In genomic region chr4:168848112-168848511, GRCh38 we compare ENCODE assay signal across 8 cellular contexts.
DNase-seq lines count a peak whose midpoint lies in the region; ATAC-seq, FAIRE-seq and TF ChIP-seq lines count a peak whose summit lies in the region.
"Had no signal": no experiment of that assay in that cellular context is flagged by ENCODE, and none has a peak within 500 bp of the region (broad histone marks: within the 10 kb centered on the region; RNA-seq: fewer than 3 reads in every experiment).

No MANE protein-coding gene starts in this region.

- no peak for DNase-seq in Jurkat, Clone E6-1 (ENCODE audit: low read depth, low spot score)
- no peak for DNase-seq in bronchial epithelial cell (ENCODE audit: low read depth)
- DNase-seq in left lobe of liver (ENCODE audit: low spot score), result no peak
- DNase-seq in suprapubic skin (ENCODE audit: low spot score in 2 of 2), result no peak
- DNase-seq in GM19238 (ENCODE audit: insufficient read length, low spot score), result no peak
- DNase-seq: NCI-H526 had no signal

- 9% methylated on average over 4 of the region's 4 CpGs for WGBS in suprapubic skin

- no peak for TF ChIP-seq CTCF in bronchial epithelial cell (IDR thresholded peaks at IDR 0.05; ENCODE audit: insufficient read depth, low read length, severe bottlenecking)
- no peak for TF ChIP-seq CTCF in suprapubic skin (IDR thresholded peaks at IDR 0.05)

- H3K4me3 ChIP-seq in Jurkat, Clone E6-1 (ENCODE audit: low read length), result peak overlapping the region; percentile 33
- no peak overlapping the region for H3K4me3 ChIP-seq in bronchial epithelial cell (ENCODE audit: low read depth, low read length)
- H3K4me3 ChIP-seq in suprapubic skin, result peak overlapping the region; percentile 19

- peak; percentile 13 for FAIRE-seq in bronchial epithelial cell (lab: Jason Lieb, UNC)

- no peak for TF ChIP-seq POLR2A in suprapubic skin (IDR thresholded peaks at IDR 0.05)

- peaks cover 59% of the 10 kb centered on the region for H3K4me1 ChIP-seq in suprapubic skin

- peak overlapping the region; percentile 75 for H3K27ac ChIP-seq in suprapubic skin

- ATAC-seq in left lobe of liver (peak; percentile 78), HG03196 (IDR thresholded peaks at IDR 0.05; ENCODE audit: unreplicated experiment) (no peak), HG03025 (IDR thresholded peaks at IDR 0.05; ENCODE audit: low FRiP score, unreplicated experiment) (no peak)

- H3K27me3 ChIP-seq in bronchial epithelial cell (ENCODE audit: control insufficient read depth, insufficient read depth, low read length) (no peaks in the 10 kb centered on the region), suprapubic skin (no peaks in the 10 kb centered on the region)

- no peaks in the 10 kb centered on the region for H3K9me3 ChIP-seq in suprapubic skin

- H3K36me3 ChIP-seq in bronchial epithelial cell (ENCODE audit: control insufficient read depth, insufficient read depth, low read length) (peaks cover 10% of the 10 kb centered on the region), suprapubic skin (no peaks in the 10 kb centered on the region)

- no peak for TF ChIP-seq EP300 in suprapubic skin (IDR thresholded peaks at IDR 0.05)
